ENCODE assay signal across 8 cellular contexts in the genomic region with DNA sequence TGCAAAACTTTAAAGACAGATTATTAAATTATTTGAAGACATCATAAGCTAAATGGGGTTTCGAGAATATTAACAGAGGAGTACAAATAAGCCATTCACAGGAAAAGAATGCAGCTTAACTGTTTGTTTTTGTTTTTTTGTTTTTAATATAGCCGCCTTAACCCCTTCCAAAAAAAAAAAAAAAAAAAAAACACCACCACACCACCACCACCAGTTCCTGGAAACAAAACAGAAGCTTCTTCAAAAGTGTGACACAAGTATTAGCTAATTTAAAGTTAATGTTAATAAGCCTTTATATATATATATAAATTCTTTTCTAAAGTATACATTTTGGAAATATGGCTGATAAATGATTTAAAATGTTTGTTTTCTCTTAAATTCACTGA. TPM values are rescaled to one million over a fixed set of nuclear protein-coding genes. Genes with fewer than 3 reads are reported as not detected.
DNase-seq lines count a peak whose midpoint lies in the region; ATAC-seq, FAIRE-seq and TF ChIP-seq lines count a peak whose summit lies in the region.

No MANE protein-coding gene starts in this region.

- H3K9ac ChIP-seq in K562 (ENCODE audit: insufficient read depth in 1 of 2, low read depth in 2 of 2, low read length in 2 of 2): peak overlapping the region in 1 of 2 experiments; percentile 36; a peak in 2 of 4 replicates

- peak overlapping the region in 4 of 10 donors; percentile 79 to 89 (median 84) for H3K27ac ChIP-seq in heart right ventricle
- H3K27ac ChIP-seq in K562 (ENCODE audit: extremely low read depth, low read depth, low read length): no peak overlapping the region; the same call in 2 of the 3 replicates
- no peak overlapping the region for H3K27ac ChIP-seq in mesodermal cell (ENCODE audit: low read depth, low read length, severe bottlenecking)
- peak overlapping the region in 1 of 2 donors; percentile 100 for H3K27ac ChIP-seq in uterus

- DNase-seq in heart right ventricle (no peak), left ventricle myocardium superior (no peak), K562 (ENCODE audit: extremely low read depth in 1 of 4, low spot score in 3 of 4) (no peak), uterus (no peak), HUDEP-2 (lab: John Stamatoyannopoulos, UW; ENCODE audit: unreplicated experiment in 76 of 76) (no peak), DMS79 treated with DMSO at 0.1 percent for 48 hours (lab: John Stamatoyannopoulos, UW) (no peak), MV-4-11 (lab: John Stamatoyannopoulos, UW) (no peak)

- BruUV-seq in K562 (replicated peaks; lab: Mats Ljungman, UMichigan): no TSS peak

- no peaks in the 10 kb centered on the region for H3K9me1 ChIP-seq in K562 (ENCODE audit: control insufficient read depth, insufficient read depth, low read length)

- POLR2A ChIA-PET in K562 (lab: Yijun Ruan, JAX): no interaction called here

- peak overlapping the region; percentile 91; the same call in 1 of the 2 replicates for H2AFZ ChIP-seq in K562 (ENCODE audit: low read depth, low read length)

- TF ChIP-seq CTCF in heart right ventricle (IDR thresholded peaks at IDR 0.05): no peak
- TF ChIP-seq CTCF in K562 (IDR thresholded peaks at IDR 0.05 in 2 of 3, conservative IDR thresholded peaks at IDR 0.05 in 1 of 3; ENCODE audit: insufficient read depth in 2 of 3, low read depth in 1 of 3, low read length in 3 of 3): no peak
- no peak for TF ChIP-seq CTCF in uterus (IDR thresholded peaks at IDR 0.05)

- H3K36me3 ChIP-seq in heart right ventricle (peaks cover 0 to 7% (median 0%) of the 10 kb centered on the region in 9 donors), K562 (ENCODE audit: control insufficient read depth, insufficient read depth, low read length) (no peaks in the 10 kb centered on the region), mesodermal cell (ENCODE audit: control insufficient read depth, insufficient read depth, low read length) (peaks cover 32% of the 10 kb centered on the region), uterus (no peaks in the 10 kb centered on the region)

- H3K4me1 ChIP-seq in heart right ventricle: peaks cover 0 to 72% (median 57%) of the 10 kb centered on the region in 9 donors
- peaks cover 6 to 16% of the 10 kb centered on the region in 2 experiments; a peak in 4 of 5 replicates for H3K4me1 ChIP-seq in K562 (replicated peaks in 1 of 2; ENCODE audit: control insufficient read depth in 2 of 2, insufficient read depth in 2 of 2, low read length in 2 of 2)
- peaks cover 3% of the 10 kb centered on the region for H3K4me1 ChIP-seq in mesodermal cell (ENCODE audit: control insufficient read depth, insufficient read depth, low read length, poor library complexity, severe bottlenecking)
- H3K4me1 ChIP-seq in uterus: no peaks in the 10 kb centered on the region

- TF ChIP-seq RAD21 in K562 (CRISPR knock-in tag; conservative IDR thresholded peaks at IDR 0.05 in 1 of 2, IDR thresholded peaks at IDR 0.05 in 1 of 2): no peak

- ATAC-seq in heart right ventricle: no peak
- no peak for ATAC-seq in left ventricle myocardium superior
- ATAC-seq in K562: no peak

- intact Hi-C loops in heart right ventricle (cut with DNase I): loop anchor here in 5 of 10 donors (5.0 to 10.0 kb wide), 3 partner anchors 210 to 367 kb away; partner anchors contain the start of gene MBNL2 (in 4 of the 5)
- intact Hi-C loops in left ventricle myocardium superior (cut with micrococcal nuclease): loop anchor here (10.0 kb wide), 1 partner anchor 80 kb away; no protein-coding TSS in a partner anchor
- intact Hi-C loops in K562 (cut with micrococcal nuclease): loop anchor here (10.0 kb wide), 2 partner anchors 210 to 1760 kb away; partner anchors contain the start of genes DNAJC3 and MBNL2
- intact Hi-C loops in uterus (cut with DNase I; ENCODE audit: low total_unique reads): no loop called here

- TF ChIP-seq POLR2A in K562 (conservative IDR thresholded peaks at IDR 0.05): no peak
- no peak for TF ChIP-seq POLR2A in uterus (IDR thresholded peaks at IDR 0.05)

- peak overlapping the region; percentile 58 to 98 (median 79) for H3K4me3 ChIP-seq in heart right ventricle
- peak overlapping the region; percentile 52 for H3K4me3 ChIP-seq in K562
- H3K4me3 ChIP-seq in mesodermal cell (ENCODE audit: extremely low read depth, insufficient read depth, low read length, poor library complexity, severe bottlenecking): peak overlapping the region; percentile 85
- H3K4me3 ChIP-seq in uterus: peak overlapping the region; percentile 61 to 88

- no peaks in the 10 kb centered on the region for H4K20me1 ChIP-seq in K562 (replicated peaks; ENCODE audit: control insufficient read depth, insufficient read depth, low read length)

- H3K9me3 ChIP-seq in heart right ventricle (no peaks in the 10 kb centered on the region), K562 (replicated peaks; ENCODE audit: control insufficient read depth, insufficient read depth, low read depth, low read length) (no peaks in the 10 kb centered on the region; the same call in 1 of the 2 replicates), mesodermal cell (ENCODE audit: control insufficient read depth, low read length) (no peaks in the 10 kb centered on the region), uterus (no peaks in the 10 kb centered on the region)

- no peaks in the 10 kb centered on the region for H3K27me3 ChIP-seq in heart right ventricle
- no peaks in the 10 kb centered on the region for H3K27me3 ChIP-seq in K562 (ENCODE audit: control insufficient read depth in 2 of 2, insufficient read depth in 2 of 2, low read length in 2 of 2)
- H3K27me3 ChIP-seq in uterus: no peaks in the 10 kb centered on the region

- FAIRE-seq in K562 (lab: Jason Lieb, UNC): no peak

- TF ChIP-seq EP300 in K562 (IDR thresholded peaks at IDR 0.05; ENCODE audit: low read length): no peak

- H3K4me2 ChIP-seq in K562 (ENCODE audit: insufficient read depth, low read length): peak overlapping the region; percentile 83

- in situ Hi-C loops in K562 (cut with MboI): no loop called here

- 14 to 15% methylated on average over 2 of the region's 2 CpGs for WGBS in heart right ventricle, 2 donors
- 0% methylated on average over 1 of the region's 2 CpGs for WGBS in K562 (ENCODE audit: insufficient coverage, low coverage, missing lambda C conversion rate)
- no CpG with 5 or more reads among the region's 2 CpGs for WGBS in mesodermal cell (ENCODE audit: insufficient coverage in 2 of 2), 2 experiments

- peaks cover 24% of the 10 kb centered on the region for H3K79me2 ChIP-seq in K562 (ENCODE audit: control insufficient read depth, insufficient read depth, low read length)

- CTCF ChIA-PET in K562 (lab: Yijun Ruan, JAX; ENCODE audit: low intra/inter-chr PET ratio): no interaction called here

TF ChIP-seq in K562, 482 proteins besides CTCF, POLR2A, EP300 and RAD21:
- TF ChIP-seq HLTF (IDR thresholded peaks at IDR 0.05) (no peak), CBFB (CRISPR knock-in tag; IDR thresholded peaks at IDR 0.05) (no peak), PHB (CRISPR knock-in tag; IDR thresholded peaks at IDR 0.05) (no peak), ZNF239 (CRISPR knock-in tag; IDR thresholded peaks at IDR 0.05) (no peak), GABPB1 (CRISPR knock-in tag; IDR thresholded peaks at IDR 0.05) (no peak), ZBED1 (IDR thresholded peaks at IDR 0.05) (no peak), PHF20 (IDR thresholded peaks at IDR 0.05; ENCODE audit: partially characterized antibody) (no peak), CEBPB (tag; IDR thresholded peaks at IDR 0.05) (no peak)
- TF ChIP-seq, protein P1, sequence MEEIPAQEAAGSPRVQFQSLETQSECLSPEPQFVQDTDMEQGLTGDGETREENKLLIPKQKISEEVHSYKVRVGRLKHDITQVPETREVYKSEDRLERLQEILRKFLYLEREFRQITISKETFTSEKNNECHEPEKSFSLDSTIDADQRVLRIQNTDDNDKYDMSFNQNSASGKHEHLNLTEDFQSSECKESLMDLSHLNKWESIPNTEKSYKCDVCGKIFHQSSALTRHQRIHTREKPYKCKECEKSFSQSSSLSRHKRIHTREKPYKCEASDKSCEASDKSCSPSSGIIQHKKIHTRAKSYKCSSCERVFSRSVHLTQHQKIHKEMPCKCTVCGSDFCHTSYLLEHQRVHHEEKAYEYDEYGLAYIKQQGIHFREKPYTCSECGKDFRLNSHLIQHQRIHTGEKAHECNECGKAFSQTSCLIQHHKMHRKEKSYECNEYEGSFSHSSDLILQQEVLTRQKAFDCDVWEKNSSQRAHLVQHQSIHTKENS (CRISPR knock-in tag; IDR thresholded peaks at IDR 0.05): no peak

RNA-seq across cellular contexts. Expression of gene RAP2A, which starts 1.3 kb away (rescaled TPM):
- total RNA-seq in heart right ventricle: 10 to 100 TPM; 15.2 to 31.0 (median 22.0) TPM
- 1 to 10 TPM; 4.2 to 8.4 TPM for polyA plus RNA-seq in heart right ventricle
- 15.5 TPM for total RNA-seq in left ventricle myocardium superior
- 2.9 and 4.2 TPM in 2 replicates for total RNA-seq in K562 (2011; cell fraction: chromatin; rRNA removed; ENCODE audit: low replicate concordance)
- 2.5 and 3.5 TPM in 2 replicates for total RNA-seq in K562 (2011; cell fraction: nucleolus; rRNA removed)
- 2.7 and 3.7 TPM in 2 replicates for total RNA-seq in K562 (2011; cell fraction: nucleoplasm; rRNA removed)
- 4.5 and 6.3 TPM in 2 replicates for total RNA-seq in K562 (2014; rRNA removed)
- total RNA-seq in K562 (2014; rRNA removed; fragmentation: Illumina TruSeq; extraction: Trizol): 9.0 and 9.1 TPM in 2 replicates
- total RNA-seq in K562 (2015; rRNA removed; fragmentation: Illumina TruSeq; extraction: Trizol): 7.2 and 8.3 TPM in 2 replicates
- total RNA-seq in K562 (2021): 9.3 and 11.7 TPM in 2 replicates
- 5.6 and 8.7 TPM in 2 replicates for polyA plus RNA-seq in K562 (2011; rRNA removed)
- 1.1 and 2.3 TPM in 2 replicates for polyA plus RNA-seq in K562 (2011; cell fraction: cytosol; rRNA removed)
- 2.2 and 5.6 TPM in 2 replicates for polyA plus RNA-seq in K562 (2011; cell fraction: nucleus; rRNA removed)
- polyA plus RNA-seq in K562 (2012): 4.5 and 5.8 TPM in 2 replicates
- polyA plus RNA-seq in K562 (2014; fragmentation: Illumina TruSeq; extraction: Trizol): 5.2 and 5.8 TPM in 2 replicates
- 1 to 10 TPM; 1.8 to 2.3 TPM for polyA plus RNA-seq in K562 (2014; fragmentation: Nextera tagmentation; extraction: Ambion mirVana)
- polyA plus RNA-seq in K562 (2014; rRNA removed): 2.7 and 3.2 TPM in 2 replicates
- 6.3 and 8.2 TPM in 2 replicates for polyA minus RNA-seq in K562 (2011; rRNA and poly(A)+ RNA removed)
- 4.5 and 7.2 TPM in 2 replicates for polyA minus RNA-seq in K562 (2011; cell fraction: cytosol; rRNA and poly(A)+ RNA removed)
- polyA minus RNA-seq in K562 (2011; cell fraction: nucleus; rRNA and poly(A)+ RNA removed): 5.4 and 7.9 TPM in 2 replicates
- 35.2 TPM for polyA plus RNA-seq in mesodermal cell (2013, experiment 1 of 2)
- polyA plus RNA-seq in mesodermal cell (2013, experiment 2 of 2): 33.3 TPM
- 10 to 100 TPM in 3 of 4 donors, 1 to 10 TPM in 1; 7.9 to 76.9 (median 24.2) TPM for total RNA-seq in uterus
